ENCODE assay signal across 29 cellular contexts in the genomic region with DNA sequence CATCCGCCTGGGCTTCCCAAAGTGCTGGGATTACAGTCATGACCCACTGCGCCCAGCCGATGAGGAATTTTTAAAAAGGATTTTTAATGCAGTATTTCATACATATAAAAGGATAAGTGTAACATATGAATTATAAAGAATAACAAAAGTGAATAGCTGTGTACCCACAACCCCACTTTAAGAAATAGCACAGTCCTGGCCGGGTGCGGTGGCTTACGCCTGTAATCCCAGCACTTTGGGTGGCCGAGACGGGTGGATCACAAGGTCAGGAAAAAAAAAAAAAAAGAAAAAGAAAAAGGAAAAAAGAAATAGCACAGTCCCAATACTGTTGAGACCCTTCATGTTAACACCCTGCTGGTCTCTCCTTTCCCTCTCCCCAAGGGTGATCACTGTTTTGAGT. TPM values are rescaled to one million over a fixed set of nuclear protein-coding genes. Genes with fewer than 3 reads are reported as not detected.
"Had no signal": no experiment of that assay in that cellular context is flagged by ENCODE, and none has a peak within 500 bp of the region (broad histone marks: within the 10 kb centered on the region; RNA-seq: fewer than 3 reads in every experiment).

No MANE protein-coding gene starts in this region.

- H3K4me1 ChIP-seq: stomach, testis, thyroid gland, tibial nerve, transverse colon, upper lobe of left lung, upper lobe of right lung, uterus had no signal

- H3K9me3 ChIP-seq: stomach, suprapubic skin, testis, thoracic aorta, thyroid gland, tibial artery, tibial nerve, transverse colon, upper lobe of left lung, upper lobe of right lung, uterus, vagina had no signal

- H3K4me3 Mint-ChIP-seq: stimulated activated effector memory CD8-positive, alpha-beta T cell treated with anti-CD3 and anti-CD28 coated beads, Interleukin-12 subunit alpha, Interleukin-12 subunit beta, amount 100 ng/mL, for 72 hours; stimulated activated memory B cell treated with anti-CD40 and anti-IgM and Interleukin-4, amounts not matched to agents 10 μg/mL and 1 μg/mL and 100 μg/mL, for 72 hours; stimulated activated naive B cell treated with anti-CD40 and anti-IgM and Interleukin-4, amounts not matched to agents 10 μg/mL and 1 μg/mL and 100 μg/mL, for 72 hours; stimulated activated naive CD8-positive, alpha-beta T cell treated with anti-CD3 and anti-CD28 coated beads, Interleukin-15, amount 100 ng/mL, for 72 hours; stimulated activated naive CD8-positive, alpha-beta T cell treated with anti-CD3 and anti-CD28 coated beads, Interleukin-15, Interleukin-2, amounts not matched to agents 100 ng/mL and 50 ng/mL, for 24 hours; type B pancreatic cell had no signal

- H3K36me3 ChIP-seq: uterus had no signal

- H3K4me1 Mint-ChIP-seq: stimulated activated effector memory CD8-positive, alpha-beta T cell treated with anti-CD3 and anti-CD28 coated beads, Interleukin-12 subunit alpha, Interleukin-12 subunit beta, amount 100 ng/mL, for 72 hours; stimulated activated memory B cell treated with anti-CD40 and anti-IgM and Interleukin-4, amounts not matched to agents 10 μg/mL and 1 μg/mL and 100 μg/mL, for 72 hours; stimulated activated naive B cell treated with anti-CD40 and anti-IgM and Interleukin-4, amounts not matched to agents 10 μg/mL and 1 μg/mL and 100 μg/mL, for 72 hours; stimulated activated naive CD8-positive, alpha-beta T cell treated with anti-CD3 and anti-CD28 coated beads, Interleukin-15, amount 100 ng/mL, for 72 hours had no signal

- DNase-seq: stimulated activated CD4-positive, alpha-beta T cell treated with anti-CD3 and anti-CD28 coated beads, Interleukin-2, amount 100 ng/mL, for 48 hours; stimulated activated CD4-positive, alpha-beta T cell treated with anti-CD3 and anti-CD28 coated beads, Interleukin-4, amount 100 ng/mL, for 1 hour; stimulated activated CD4-positive, alpha-beta T cell treated with anti-CD3 and anti-CD28 coated beads, Interleukin-4, amount 100 ng/mL, for 24 hours; stimulated activated CD4-positive, alpha-beta T cell treated with anti-CD3 and anti-CD28 coated beads, Interleukin-4, amount 100 ng/mL, for 4 hours; stimulated activated CD8-positive, alpha-beta memory T cell treated with anti-CD3 and anti-CD28 coated beads, Interleukin-4, amount 100 ng/mL, for 48 hours; stimulated activated naive B cell treated with anti-CD40 and anti-IgM and Interleukin-4, amounts not matched to agents 10 μg/mL and 1 μg/mL and 100 μg/mL, for 72 hours; stimulated activated naive CD4-positive, alpha-beta T cell; stimulated activated naive CD4-positive, alpha-beta T cell treated with Interleukin-2 at 50 U/mL for 16 hours; stimulated activated naive CD8-positive, alpha-beta T cell treated with anti-CD3 and anti-CD28 coated beads, Interleukin-15, amount 100 ng/mL, for 72 hours; stimulated activated naive CD8-positive, alpha-beta T cell treated with anti-CD3 and anti-CD28 coated beads, Interleukin-15, Interleukin-2, amounts not matched to agents 100 U/mL and 50 U/mL, for 24 hours; stomach; substantia nigra; testis; thyroid gland; tibial artery; transverse colon; upper lobe of left lung; upper lobe of right lung; uterus had no signal

- H3K27me3 Mint-ChIP-seq: stimulated activated memory B cell treated with anti-CD40 and anti-IgM and Interleukin-4, amounts not matched to agents 10 μg/mL and 1 μg/mL and 100 μg/mL, for 72 hours; stimulated activated naive B cell treated with anti-CD40 and anti-IgM and Interleukin-4, amounts not matched to agents 10 μg/mL and 1 μg/mL and 100 μg/mL, for 72 hours; stimulated activated naive CD8-positive, alpha-beta T cell treated with anti-CD3 and anti-CD28 coated beads, Interleukin-15, amount 100 ng/mL, for 72 hours; stimulated activated naive CD8-positive, alpha-beta T cell treated with anti-CD3 and anti-CD28 coated beads, Interleukin-15, Interleukin-2, amounts not matched to agents 100 ng/mL and 50 ng/mL, for 24 hours; type B pancreatic cell had no signal

- ATAC-seq: stimulated activated effector memory CD8-positive, alpha-beta T cell treated with anti-CD3 and anti-CD28 coated beads, Interleukin-12 subunit alpha, Interleukin-12 subunit beta, amount 100 ng/mL, for 72 hours; stimulated activated memory B cell treated with anti-CD40 and anti-IgM and Interleukin-4, amounts not matched to agents 10 μg/mL and 1 μg/mL and 100 μg/mL, for 72 hours; stimulated activated naive B cell treated with anti-CD40 and anti-IgM and Interleukin-4, amounts not matched to agents 10 μg/mL and 1 μg/mL and 100 μg/mL, for 72 hours; stimulated activated naive CD8-positive, alpha-beta T cell treated with anti-CD3 and anti-CD28 coated beads, Interleukin-15, amount 100 ng/mL, for 72 hours; stimulated activated naive CD8-positive, alpha-beta T cell treated with anti-CD3 and anti-CD28 coated beads, Interleukin-15, Interleukin-2, amounts not matched to agents 100 U/mL and 50 U/mL, for 24 hours; upper lobe of right lung had no signal

- H3K9me3 Mint-ChIP-seq: stimulated activated effector memory CD8-positive, alpha-beta T cell treated with anti-CD3 and anti-CD28 coated beads, Interleukin-12 subunit alpha, Interleukin-12 subunit beta, amount 100 ng/mL, for 72 hours; stimulated activated memory B cell treated with anti-CD40 and anti-IgM and Interleukin-4, amounts not matched to agents 10 μg/mL and 1 μg/mL and 100 μg/mL, for 72 hours; stimulated activated naive B cell treated with anti-CD40 and anti-IgM and Interleukin-4, amounts not matched to agents 10 μg/mL and 1 μg/mL and 100 μg/mL, for 72 hours; stimulated activated naive CD8-positive, alpha-beta T cell treated with anti-CD3 and anti-CD28 coated beads, Interleukin-15, amount 100 ng/mL, for 72 hours; stimulated activated naive CD8-positive, alpha-beta T cell treated with anti-CD3 and anti-CD28 coated beads, Interleukin-15, Interleukin-2, amounts not matched to agents 100 ng/mL and 50 ng/mL, for 24 hours; type B pancreatic cell had no signal

- H3K4me3 ChIP-seq: stomach, suprapubic skin, testis, thoracic aorta, thyroid gland, tibial artery, tibial nerve, transverse colon, upper lobe of left lung, upper lobe of right lung, uterus, vagina had no signal

- H3K27ac Mint-ChIP-seq: stimulated activated effector memory CD8-positive, alpha-beta T cell treated with anti-CD3 and anti-CD28 coated beads, Interleukin-12 subunit alpha, Interleukin-12 subunit beta, amount 100 ng/mL, for 72 hours; stimulated activated memory B cell treated with anti-CD40 and anti-IgM and Interleukin-4, amounts not matched to agents 10 μg/mL and 1 μg/mL and 100 μg/mL, for 72 hours; stimulated activated naive B cell treated with anti-CD40 and anti-IgM and Interleukin-4, amounts not matched to agents 10 μg/mL and 1 μg/mL and 100 μg/mL, for 72 hours; stimulated activated naive CD8-positive, alpha-beta T cell treated with anti-CD3 and anti-CD28 coated beads, Interleukin-15, Interleukin-2, amounts not matched to agents 100 ng/mL and 50 ng/mL, for 24 hours; type B pancreatic cell had no signal

- H3K27me3 ChIP-seq: stomach, suprapubic skin, testis, thyroid gland, tibial artery, tibial nerve, transverse colon, upper lobe of left lung, upper lobe of right lung, uterus, vagina had no signal

- H3K27ac ChIP-seq: stomach, suprapubic skin, testis, thoracic aorta, thyroid gland, tibial artery, tibial nerve, transverse colon, upper lobe of left lung, upper lobe of right lung, uterus, vagina had no signal

RNA-seq across cellular contexts. Expression of a gene that starts 54.3 kb away (rescaled TPM):
- total RNA-seq: stomach, subcutaneous adipose tissue, transverse colon, upper lobe of right lung, ureter, vagina had no signal
